Comparison of ENCODE assay signal across 8 cellular contexts in the genomic region with DNA sequence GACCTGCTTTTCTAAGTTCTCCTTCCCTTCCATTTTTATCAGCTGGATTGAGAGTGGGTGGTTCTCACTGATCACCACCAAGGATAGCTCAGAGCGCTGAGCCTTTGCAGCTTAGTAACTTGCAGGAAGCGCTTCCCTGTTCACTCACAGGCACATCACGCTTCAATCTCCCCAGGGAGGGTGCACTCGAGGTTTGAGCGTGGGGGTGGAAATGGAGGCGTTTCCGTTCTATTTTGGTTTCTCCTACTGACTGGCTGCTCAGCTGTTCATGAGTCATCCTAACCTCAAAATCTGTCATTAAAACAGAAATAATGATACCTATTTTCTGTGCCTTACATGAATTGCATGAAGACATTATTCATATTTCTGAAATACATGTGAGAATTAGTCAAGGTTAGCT.
DNase-seq lines count a peak whose midpoint lies in the region; ATAC-seq, FAIRE-seq and TF ChIP-seq lines count a peak whose summit lies in the region.

No MANE protein-coding gene starts in this region.

- no peak for TF ChIP-seq EP300 in K562 (IDR thresholded peaks at IDR 0.05; ENCODE audit: low read length)

- intact Hi-C loops in K562 (cut with micrococcal nuclease) = no loop called here

- no peaks in the 10 kb centered on the region for H3K79me2 ChIP-seq in K562 (ENCODE audit: control insufficient read depth, insufficient read depth, low read length)

- H3K27me3 Mint-ChIP-seq in T-helper 17 cell = no peaks in the 10 kb centered on the region
- no peaks in the 10 kb centered on the region for H3K27me3 Mint-ChIP-seq in mesothelial cell of epicardium (ENCODE audit: low read depth)

- peaks cover 5% of the 10 kb centered on the region for H3K9me3 Mint-ChIP-seq in mesothelial cell of epicardium

- no peak for TF ChIP-seq RAD21 in K562 (CRISPR knock-in tag; conservative IDR thresholded peaks at IDR 0.05 in 1 of 2, IDR thresholded peaks at IDR 0.05 in 1 of 2)

- H3K27ac ChIP-seq in K562 (ENCODE audit: extremely low read depth, low read depth, low read length) = no peak overlapping the region

- H3K9me3 ChIP-seq in T-helper 17 cell (ENCODE audit: control insufficient read depth, low read length, poor library complexity, severe bottlenecking) (no peaks in the 10 kb centered on the region), K562 (replicated peaks; ENCODE audit: control insufficient read depth, insufficient read depth, low read depth, low read length) (no peaks in the 10 kb centered on the region)

- TF ChIP-seq CTCF in GM10248 (IDR thresholded peaks at IDR 0.05; ENCODE audit: control extremely low read depth, extremely low read depth, low read depth, missing control alignments) = no peak
- no peak for TF ChIP-seq CTCF in K562 (IDR thresholded peaks at IDR 0.05 in 2 of 3, conservative IDR thresholded peaks at IDR 0.05 in 1 of 3; ENCODE audit: insufficient read depth in 2 of 3, low read depth in 1 of 3, low read length in 3 of 3)
- TF ChIP-seq CTCF in mesothelial cell of epicardium (IDR thresholded peaks at IDR 0.05; ENCODE audit: unreplicated experiment) = no peak

- H3K4me1 Mint-ChIP-seq in T-helper 17 cell (no peaks in the 10 kb centered on the region), mesothelial cell of epicardium (peaks cover 18% of the 10 kb centered on the region)

- WGBS in K562 (ENCODE audit: insufficient coverage, low coverage, missing lambda C conversion rate) = 0% methylated on average over 5 of the region's 7 CpGs

- H3K9ac ChIP-seq in K562 (ENCODE audit: insufficient read depth in 1 of 2, low read depth in 2 of 2, low read length in 2 of 2) = no peak overlapping the region

- in situ Hi-C loops in K562 (cut with MboI) = no loop called here

- no peaks in the 10 kb centered on the region for H3K4me1 ChIP-seq in K562 (replicated peaks in 1 of 2; ENCODE audit: control insufficient read depth in 2 of 2, insufficient read depth in 2 of 2, low read length in 2 of 2)

- no peak for TF ChIP-seq POLR2A in K562 (conservative IDR thresholded peaks at IDR 0.05)

- H3K4me2 ChIP-seq in K562 (ENCODE audit: insufficient read depth, low read length) = no peak overlapping the region

- H3K36me3 Mint-ChIP-seq in T-helper 17 cell (ENCODE audit: low read depth) (no peaks in the 10 kb centered on the region), mesothelial cell of epicardium (no peaks in the 10 kb centered on the region)

- POLR2A ChIA-PET in GM10248 (lab: Yijun Ruan, JAX) (no interaction called here), K562 (lab: Yijun Ruan, JAX) (interaction anchor here (1.2 kb wide), 1 partner anchor 49 kb away, joined by 3 read pairs; no protein-coding TSS in a partner anchor)

- peak; percentile 56 for DNase-seq in GM10248 (ENCODE audit: extremely low spot score)
- peak; percentile 43 for DNase-seq in GOT3 (lab: John Stamatoyannopoulos, UW)
- peak; percentile 98 for DNase-seq in Kasumi-1 (lab: John Stamatoyannopoulos, UW)
- no peak for DNase-seq in T-helper 17 cell
- DNase-seq in K562 (ENCODE audit: extremely low read depth in 1 of 4, low spot score in 3 of 4) = peak; percentile 6 to 49 (median 10)
- peak; percentile 79 for DNase-seq in inferior parietal cortex (ENCODE audit: extremely low spot score)
- DNase-seq in stimulated activated CD4-positive, alpha-beta T cell treated with anti-CD3 and anti-CD28 coated beads, Interleukin-1b, Interleukin-23, amount 100 ng/mL, for 24 hours (ENCODE audit: low read depth in 4 of 4, low spot score in 1 of 4) = peak; percentile 2 to 43 (median 24)
- DNase-seq in mesothelial cell of epicardium (ENCODE audit: low spot score in 2 of 2, unreplicated experiment in 2 of 2) = no peak

- FAIRE-seq in K562 (lab: Jason Lieb, UNC) = no peak

- no peak overlapping the region for H3K27ac Mint-ChIP-seq in T-helper 17 cell
- no peak overlapping the region for H3K27ac Mint-ChIP-seq in mesothelial cell of epicardium

- ATAC-seq in T-helper 17 cell (peak; percentile 66), K562 (peak; percentile 42; the same call in 2 of the 3 replicates)

- H3K4me3 Mint-ChIP-seq in T-helper 17 cell = no peak overlapping the region
- H3K4me3 Mint-ChIP-seq in mesothelial cell of epicardium = no peak overlapping the region

- H3K27me3 ChIP-seq in K562 (ENCODE audit: control insufficient read depth in 2 of 2, insufficient read depth in 2 of 2, low read length in 2 of 2) = no peaks in the 10 kb centered on the region

- BruUV-seq in K562 (replicated peaks; lab: Mats Ljungman, UMichigan) = no TSS peak

- H3K36me3 ChIP-seq in K562 (ENCODE audit: control insufficient read depth, insufficient read depth, low read length) = no peaks in the 10 kb centered on the region

- H3K9me1 ChIP-seq in K562 (ENCODE audit: control insufficient read depth, insufficient read depth, low read length) = no peaks in the 10 kb centered on the region

- H2AFZ ChIP-seq in K562 (ENCODE audit: low read depth, low read length) = no peak overlapping the region

- CTCF ChIA-PET in GM10248 (lab: Yijun Ruan, JAX) = interaction anchor here (0.8 to 3.2 kb wide), 5 partner anchors 10 to 295 kb away, joined by 3 to 12 read pairs (median 5); no protein-coding TSS in a partner anchor
- CTCF ChIA-PET in K562 (lab: Yijun Ruan, JAX; ENCODE audit: low intra/inter-chr PET ratio) = no interaction called here

- H3K4me3 ChIP-seq in K562 = no peak overlapping the region

- no peaks in the 10 kb centered on the region for H4K20me1 ChIP-seq in K562 (replicated peaks; ENCODE audit: control insufficient read depth, insufficient read depth, low read length)

TF ChIP-seq in K562, 482 proteins besides CTCF, POLR2A, EP300 and RAD21 (continues in another document):
- TF ChIP-seq TEAD2 (tag; IDR thresholded peaks at IDR 0.05) = no peak
- 0 out of 2 replicates have a peak, but pooled peaks have one; percentile 41 for TF ChIP-seq JUNB (CRISPR knock-in tag; conservative IDR thresholded peaks at IDR 0.05)
- peak; percentile 91 for TF ChIP-seq MEF2D (tag; conservative IDR thresholded peaks at IDR 0.05; ENCODE audit: low read depth)
- no peak for TF ChIP-seq ZNF354B (CRISPR knock-in tag; IDR thresholded peaks at IDR 0.05)
- TF ChIP-seq, protein P1, sequence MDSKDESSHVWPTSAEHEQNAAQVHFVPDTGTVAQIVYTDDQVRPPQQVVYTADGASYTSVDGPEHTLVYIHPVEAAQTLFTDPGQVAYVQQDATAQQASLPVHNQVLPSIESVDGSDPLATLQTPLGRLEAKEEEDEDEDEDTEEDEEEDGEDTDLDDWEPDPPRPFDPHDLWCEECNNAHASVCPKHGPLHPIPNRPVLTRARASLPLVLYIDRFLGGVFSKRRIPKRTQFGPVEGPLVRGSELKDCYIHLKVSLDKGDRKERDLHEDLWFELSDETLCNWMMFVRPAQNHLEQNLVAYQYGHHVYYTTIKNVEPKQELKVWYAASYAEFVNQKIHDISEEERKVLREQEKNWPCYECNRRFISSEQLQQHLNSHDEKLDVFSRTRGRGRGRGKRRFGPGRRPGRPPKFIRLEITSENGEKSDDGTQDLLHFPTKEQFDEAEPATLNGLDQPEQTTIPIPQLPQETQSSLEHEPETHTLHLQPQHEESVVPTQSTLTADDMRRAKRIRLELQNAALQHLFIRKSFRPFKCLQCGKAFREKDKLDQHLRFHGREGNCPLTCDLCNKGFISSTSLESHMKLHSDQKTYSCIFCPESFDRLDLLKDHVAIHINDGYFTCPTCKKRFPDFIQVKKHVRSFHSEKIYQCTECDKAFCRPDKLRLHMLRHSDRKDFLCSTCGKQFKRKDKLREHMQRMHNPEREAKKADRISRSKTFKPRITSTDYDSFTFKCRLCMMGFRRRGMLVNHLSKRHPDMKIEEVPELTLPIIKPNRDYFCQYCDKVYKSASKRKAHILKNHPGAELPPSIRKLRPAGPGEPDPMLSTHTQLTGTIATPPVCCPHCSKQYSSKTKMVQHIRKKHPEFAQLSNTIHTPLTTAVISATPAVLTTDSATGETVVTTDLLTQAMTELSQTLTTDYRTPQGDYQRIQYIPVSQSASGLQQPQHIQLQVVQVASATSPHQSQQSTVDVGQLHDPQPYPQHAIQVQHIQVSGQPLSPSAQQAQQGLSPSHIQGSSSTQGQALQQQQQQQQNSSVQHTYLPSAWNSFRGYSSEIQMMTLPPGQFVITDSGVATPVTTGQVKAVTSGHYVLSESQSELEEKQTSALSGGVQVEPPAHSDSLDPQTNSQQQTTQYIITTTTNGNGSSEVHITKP (IDR thresholded peaks at IDR 0.05; ENCODE audit: partially characterized antibody) = peak; percentile 92
- no peak for TF ChIP-seq ZNF384 (IDR thresholded peaks at IDR 0.05; ENCODE audit: low read depth, low read length)

Comparison
In these comparisons a context has a peak if more than half of its experiments do, and no peak if none do; other contexts are left out.
1. DNase-seq: peak in GM10248 (single experiment), GOT3 (single experiment), Kasumi-1 (2 of 2), K562 (4 of 4), inferior parietal cortex (single experiment) and stimulated activated CD4-positive, alpha-beta T cell treated with anti-CD3 and anti-CD28 coated beads, Interleukin-1b, Interleukin-23, amount 100 ng/mL, for 24 hours (4 of 4); none in T-helper 17 cell (0 of 3) and mesothelial cell of epicardium (0 of 2).